ENCODE assay signal across 26 cellular contexts in the genomic region with DNA sequence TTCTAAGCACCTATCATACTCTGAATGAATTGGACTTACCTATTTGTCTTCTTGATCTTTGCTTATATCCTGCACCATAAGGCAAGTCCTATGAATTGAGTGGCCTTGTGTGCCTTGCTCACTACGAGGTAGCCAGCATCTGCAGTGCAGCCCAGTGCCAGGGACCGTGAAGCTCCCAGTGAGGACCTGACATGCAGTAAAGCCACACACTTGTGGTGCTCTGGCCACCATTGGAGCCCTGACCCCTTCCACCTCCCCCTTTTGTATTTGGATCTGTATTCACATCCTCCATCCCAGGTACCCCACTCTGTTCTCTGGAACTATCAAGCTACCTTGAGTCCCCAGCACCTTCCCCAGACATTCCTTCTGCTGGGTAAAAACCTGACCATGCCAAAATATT. TPM values are rescaled to one million over a fixed set of nuclear protein-coding genes. Genes with fewer than 3 reads are reported as not detected.
DNase-seq lines count a peak whose midpoint lies in the region; ATAC-seq and TF ChIP-seq lines count a peak whose summit lies in the region.
"Had no signal": no experiment of that assay in that cellular context is flagged by ENCODE, and none has a peak within 500 bp of the region (broad histone marks: within the 10 kb centered on the region; RNA-seq: fewer than 3 reads in every experiment).

No MANE protein-coding gene starts in this region.

- H3K36me3 Mint-ChIP-seq in activated naive CD4-positive, alpha-beta T cell treated with anti-CD3 and anti-CD28 coated beads, Interleukin-2, amount 50 U/mL, for 24 hours, result no peaks in the 10 kb centered on the region
- H3K36me3 Mint-ChIP-seq: CD14-positive monocyte, WTC11 had no signal

- 60 to 75% methylated on average over 2 of the region's 2 CpGs for WGBS in body of pancreas, 2 donors

- no peaks in the 10 kb centered on the region for H3K9me3 Mint-ChIP-seq in activated naive CD4-positive, alpha-beta T cell treated with anti-CD3 and anti-CD28 coated beads, Interleukin-2, amount 50 U/mL, for 24 hours
- H3K9me3 Mint-ChIP-seq: CD14-positive monocyte; dendritic cell treated with granulocyte-macrophage colony-stimulating factor and Interleukin-4, amounts not matched to agents 40 ng/mL and 50 ng/mL, for 4 days; WTC11 had no signal

- peak; percentile 18 for ATAC-seq in body of pancreas
- ATAC-seq in HG02678 (IDR thresholded peaks at IDR 0.05; ENCODE audit: unreplicated experiment), result no peak
- ATAC-seq: WTC11 had no signal

- no peaks in the 10 kb centered on the region for H3K9me3 ChIP-seq in body of pancreas
- H3K9me3 ChIP-seq: pancreas had no signal

- H3K4me1 ChIP-seq in body of pancreas, result no peaks in the 10 kb centered on the region
- H3K4me1 ChIP-seq: pancreas had no signal

- H3K36me3 ChIP-seq in body of pancreas (replicated peaks in 1 of 2; ENCODE audit: insufficient read depth in 1 of 2, low read depth in 2 of 2) (no peaks in the 10 kb centered on the region), H7 (replicated peaks; ENCODE audit: control insufficient read depth, insufficient read depth, low read length) (no peaks in the 10 kb centered on the region)
- H3K36me3 ChIP-seq: pancreas had no signal

- H3K4me3 ChIP-seq in body of pancreas (no peak overlapping the region), H7 (ENCODE audit: insufficient read depth, low read depth, low read length) (no peak overlapping the region)
- H3K4me3 ChIP-seq: GM23248, hepatocyte, pancreas, PC-9 had no signal

- TF ChIP-seq CTCF in body of pancreas (IDR thresholded peaks at IDR 0.05), result no peak

- DNase-seq in DMS 273 (lab: John Stamatoyannopoulos, UW; ENCODE audit: unreplicated experiment) (peak; percentile 14), DMS 273 treated with DMSO at 0.1 percent for 48 hours (lab: John Stamatoyannopoulos, UW) (no peak), body of pancreas (no peak), ureter (ENCODE audit: low spot score) (peak; percentile 7), H7 (no peak)
- DNase-seq in activated naive CD4-positive, alpha-beta T cell (lab: John Stamatoyannopoulos, UW), result no peak
- DNase-seq: activated CD8-positive, alpha-beta memory T cell treated with anti-CD3 and anti-CD28 coated beads, Interleukin-2, amount 50 U/mL, for 48 hours; central memory CD4-positive, alpha-beta T cell; GM23248; left cardiac atrium; mammary epithelial cell; NCI-H1105; NCI-H1930; NCI-H2227 treated with DMSO at 0.1 percent for 48 hours; NCI-H774; pancreas; Right ventricle myocardium superior; stimulated activated CD4-positive, alpha-beta T cell treated with anti-CD3 and anti-CD28 coated beads, Interleukin-2, amount 100 ng/mL, for 48 hours had no signal

- no peak overlapping the region for H3K4me3 Mint-ChIP-seq in activated naive CD4-positive, alpha-beta T cell treated with anti-CD3 and anti-CD28 coated beads, Interleukin-2, amount 50 U/mL, for 24 hours
- H3K4me3 Mint-ChIP-seq: CD14-positive monocyte; dendritic cell treated with granulocyte-macrophage colony-stimulating factor and Interleukin-4, amounts not matched to agents 40 ng/mL and 50 ng/mL, for 4 days; WTC11 had no signal

- no peaks in the 10 kb centered on the region for H3K27me3 Mint-ChIP-seq in activated naive CD4-positive, alpha-beta T cell treated with anti-CD3 and anti-CD28 coated beads, Interleukin-2, amount 50 U/mL, for 24 hours
- H3K27me3 Mint-ChIP-seq: dendritic cell treated with granulocyte-macrophage colony-stimulating factor and Interleukin-4, amounts not matched to agents 40 ng/mL and 50 ng/mL, for 4 days had no signal

- H3K27ac Mint-ChIP-seq in activated naive CD4-positive, alpha-beta T cell treated with anti-CD3 and anti-CD28 coated beads, Interleukin-2, amount 50 U/mL, for 24 hours, result peak overlapping the region; percentile 5
- H3K27ac Mint-ChIP-seq: CD14-positive monocyte; dendritic cell treated with granulocyte-macrophage colony-stimulating factor and Interleukin-4, amounts not matched to agents 40 ng/mL and 50 ng/mL, for 4 days; WTC11 had no signal

- H3K27ac ChIP-seq in body of pancreas, result no peak overlapping the region
- H3K27ac ChIP-seq: 22Rv1, hepatocyte, pancreas, PC-9 had no signal

- intact Hi-C loops in body of pancreas (cut with DNase I), result no loop called here

- TF ChIP-seq POLR2A in body of pancreas (IDR thresholded peaks at IDR 0.05), result no peak

- H3K27me3 ChIP-seq in body of pancreas, result no peaks in the 10 kb centered on the region
- no peaks in the 10 kb centered on the region for H3K27me3 ChIP-seq in H7 (ENCODE audit: control insufficient read depth, insufficient read depth, low read length)
- H3K27me3 ChIP-seq: hepatocyte, pancreas had no signal

- peaks cover 20% of the 10 kb centered on the region for H3K4me1 Mint-ChIP-seq in activated naive CD4-positive, alpha-beta T cell treated with anti-CD3 and anti-CD28 coated beads, Interleukin-2, amount 50 U/mL, for 24 hours
- H3K4me1 Mint-ChIP-seq: WTC11 had no signal

RNA-seq across cellular contexts. Expression of a gene that starts 52.1 kb away (rescaled TPM):
- total RNA-seq in body of pancreas, result 1 to 10 TPM; 1.3 to 6.6 TPM
- 2.4 TPM for total RNA-seq in ureter
- 0.52 and 1.1 TPM in 2 replicates for total RNA-seq in H7 (2014; rRNA removed; shearing (Covaris generic))

Comparison
In these comparisons a context has a peak if more than half of its experiments do, and no peak if none do; other contexts are left out.
1. DNase-seq: peak in DMS 273 (single experiment) and ureter (single experiment); none in DMS 273 treated with DMSO at 0.1 percent for 48 hours (single experiment), activated naive CD4-positive, alpha-beta T cell (0 of 4), body of pancreas (0 of 4) and H7 (single experiment).